ENCODE assay signal across 1 cellular context in genomic region chr9:5896863-5897262, GRCh38.
TF ChIP-seq lines count a peak whose summit lies in the region.

No MANE protein-coding gene starts in this region.

TF ChIP-seq in endothelial cell of umbilical vein, 7 proteins besides CTCF, POLR2A, EP300 and RAD21:
- TF ChIP-seq GATA2 (IDR thresholded peaks at IDR 0.05; ENCODE audit: insufficient read depth, insufficient read length, low read depth, low read length) (no peak), JUN (IDR thresholded peaks at IDR 0.05; ENCODE audit: borderline replicate concordance, insufficient read depth, insufficient read length, low read depth) (no peak), FOS (IDR thresholded peaks at IDR 0.05; ENCODE audit: borderline replicate concordance, insufficient read depth, low read length) (peak; percentile 39), MYC (IDR thresholded peaks at IDR 0.05; ENCODE audit: low read depth, low read length) (no peak)
